In genomic region chr13:43786472-43786765, GRCh38 we compare ENCODE assay signal across 1 cellular context.
TF ChIP-seq lines count a peak whose summit lies in the region.

No MANE protein-coding gene starts in this region.

TF ChIP-seq in GM23338, 12 proteins besides CTCF, POLR2A, EP300 and RAD21 (continued from another document):
- TF ChIP-seq ZNF462 (CRISPR knock-in tag; IDR thresholded peaks at IDR 0.05) (no peak), EZH2 (IDR thresholded peaks at IDR 0.05; ENCODE audit: low read depth, unreplicated experiment) (no peak), ETS1 (IDR thresholded peaks at IDR 0.05) (no peak), POLR2AphosphoS5 (IDR thresholded peaks at IDR 0.05; ENCODE audit: low read depth) (no peak)
TF ChIP-seq in GM23338: peak in this region for 0.
